23 cellular contexts compared by ENCODE assay signal in genomic region chr7:42123716-42124115, GRCh38.
DNase-seq lines count a peak whose midpoint lies in the region; ATAC-seq and TF ChIP-seq lines count a peak whose summit lies in the region.
"Had no signal": no experiment of that assay in that cellular context is flagged by ENCODE, and none has a peak within 500 bp of the region (broad histone marks: within the 10 kb centered on the region; RNA-seq: fewer than 3 reads in every experiment).

No MANE protein-coding gene starts in this region.

- no peak for DNase-seq in activated T-cell treated with anti-CD3 and anti-CD28 coated beads, Interleukin-2, amount 50 U/mL, for 72 hours
- DNase-seq in activated T-cell treated with anti-CD3 and anti-CD28 coated beads, Interleukin-2, amount 50 U/mL, for 48 hours: no peak
- DNase-seq in mesothelial cell of epicardium (ENCODE audit: low spot score in 2 of 2, unreplicated experiment in 2 of 2) (no peak), GF-D8 (lab: John Stamatoyannopoulos, UW) (no peak), NCI-H82 treated with DMSO at 0.1 percent for 48 hours (lab: John Stamatoyannopoulos, UW; ENCODE audit: unreplicated experiment) (no peak)
- DNase-seq in stimulated activated CD4-positive, alpha-beta T cell treated with anti-CD3 and anti-CD28 coated beads, Interleukin-4, amount 100 ng/mL, for 24 hours: no peak
- DNase-seq: CD4-positive, CD25-positive, alpha-beta regulatory T cell; DND-41; GM23248; H9; HFFc6; KBM-7; MM.1S; NCI-H1048; NCI-H1417 treated with DMSO at 0.1 percent for 48 hours; NCI-H187; NCI-H345; NCI-H524; NCI-H82; PC-3; RPMI8226; SHP77 had no signal

- no peak for ATAC-seq in activated T-cell treated with anti-CD3 and anti-CD28 coated beads, Interleukin-2, amount 50 U/mL, for 72 hours (replicated peaks in 1 of 2)
- ATAC-seq: PC-3 had no signal

- no peaks in the 10 kb centered on the region for H3K36me3 Mint-ChIP-seq in activated T-cell treated with anti-CD3 and anti-CD28 coated beads, Interleukin-2, amount 50 U/mL, for 72 hours (ENCODE audit: insufficient read depth in 2 of 2)
- no peaks in the 10 kb centered on the region for H3K36me3 Mint-ChIP-seq in mesothelial cell of epicardium
- H3K36me3 Mint-ChIP-seq: CD4-positive, CD25-positive, alpha-beta regulatory T cell had no signal

- H3K9me3 Mint-ChIP-seq in activated T-cell treated with anti-CD3 and anti-CD28 coated beads, Interleukin-2, amount 50 U/mL, for 72 hours: no peaks in the 10 kb centered on the region
- no peaks in the 10 kb centered on the region for H3K9me3 Mint-ChIP-seq in mesothelial cell of epicardium
- H3K9me3 Mint-ChIP-seq: H9, HFFc6 had no signal

- H3K4me1 Mint-ChIP-seq in activated T-cell treated with anti-CD3 and anti-CD28 coated beads, Interleukin-2, amount 50 U/mL, for 72 hours (ENCODE audit: low read depth): peaks cover 5% of the 10 kb centered on the region
- peaks cover 51% of the 10 kb centered on the region for H3K4me1 Mint-ChIP-seq in mesothelial cell of epicardium
- H3K4me1 Mint-ChIP-seq: CD4-positive, CD25-positive, alpha-beta regulatory T cell had no signal

- H3K27me3 Mint-ChIP-seq in activated T-cell treated with anti-CD3 and anti-CD28 coated beads, Interleukin-2, amount 50 U/mL, for 72 hours (ENCODE audit: low read depth): no peaks in the 10 kb centered on the region
- no peaks in the 10 kb centered on the region for H3K27me3 Mint-ChIP-seq in mesothelial cell of epicardium (ENCODE audit: low read depth)
- H3K27me3 Mint-ChIP-seq: CD4-positive, CD25-positive, alpha-beta regulatory T cell had no signal

- TF ChIP-seq CTCF in mesothelial cell of epicardium (IDR thresholded peaks at IDR 0.05; ENCODE audit: unreplicated experiment): no peak

- peak overlapping the region; percentile 38 for H3K27ac Mint-ChIP-seq in activated T-cell treated with anti-CD3 and anti-CD28 coated beads, Interleukin-2, amount 50 U/mL, for 72 hours
- H3K27ac Mint-ChIP-seq in mesothelial cell of epicardium: peak overlapping the region; percentile 47
- H3K27ac Mint-ChIP-seq: CD4-positive, CD25-positive, alpha-beta regulatory T cell; HFFc6 had no signal

- H3K4me3 Mint-ChIP-seq in activated T-cell treated with anti-CD3 and anti-CD28 coated beads, Interleukin-2, amount 50 U/mL, for 72 hours: no peak overlapping the region
- no peak overlapping the region for H3K4me3 Mint-ChIP-seq in mesothelial cell of epicardium
- H3K4me3 Mint-ChIP-seq: CD4-positive, CD25-positive, alpha-beta regulatory T cell; H9; HFFc6 had no signal

TF ChIP-seq in PFSK-1, 5 proteins besides CTCF, POLR2A, EP300 and RAD21:
- TF ChIP-seq TAF1 (IDR thresholded peaks at IDR 0.05; ENCODE audit: borderline replicate concordance, insufficient read depth, low read length): no peak
- TF ChIP-seq POLR2AphosphoS5 (IDR thresholded peaks at IDR 0.05; ENCODE audit: low read depth, low read length): no peak
- 0 out of 2 replicates have a peak, but pooled peaks have one; percentile 41 for TF ChIP-seq SIN3A (IDR thresholded peaks at IDR 0.05; ENCODE audit: borderline replicate concordance, insufficient read depth, low read length)
